Comparison of ENCODE assay signal across 8 cellular contexts in the genomic region with DNA sequence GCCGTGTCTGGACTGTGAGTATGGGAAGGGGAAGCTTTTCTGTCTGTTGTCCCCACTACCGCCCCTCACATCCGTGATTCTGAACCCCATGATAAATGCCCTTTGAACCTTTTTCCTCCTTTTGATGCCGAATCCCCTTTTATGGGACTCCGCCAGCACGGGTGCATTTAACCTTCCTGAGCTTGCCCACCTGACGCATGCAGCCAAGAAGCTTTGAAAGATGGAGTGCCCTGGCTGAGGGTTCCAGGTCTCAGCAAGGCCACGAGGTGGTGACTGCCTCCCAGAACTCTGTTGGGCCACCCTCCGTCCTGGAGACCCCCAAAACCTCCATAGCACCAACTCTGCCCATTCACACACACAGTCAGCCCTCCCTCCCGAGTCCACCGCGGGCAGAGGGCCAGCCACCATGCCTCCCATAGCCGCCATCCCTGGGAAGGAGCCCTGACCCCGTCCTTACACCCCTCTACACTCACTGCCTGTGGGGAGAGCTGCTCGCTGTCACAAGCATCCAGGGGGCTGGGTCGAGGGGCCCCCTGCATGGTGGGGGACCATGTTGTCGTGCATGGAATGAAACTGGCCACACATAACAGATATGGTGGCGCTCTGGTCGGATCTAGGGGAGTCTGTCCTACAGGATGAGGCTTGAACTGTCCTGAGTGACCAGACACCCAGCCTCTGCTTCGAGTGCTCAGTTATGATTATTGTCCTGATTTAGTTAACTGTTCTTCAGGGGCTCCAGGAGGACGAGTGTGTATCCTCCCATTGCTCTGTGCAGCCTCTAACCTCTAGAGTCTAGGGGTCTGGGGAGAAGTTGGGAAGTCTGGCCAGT. TPM values are rescaled to one million over a fixed set of nuclear protein-coding genes. Genes with fewer than 3 reads are reported as not detected.
DNase-seq lines count a peak whose midpoint lies in the region; ATAC-seq, FAIRE-seq and TF ChIP-seq lines count a peak whose summit lies in the region.

No MANE protein-coding gene starts in this region.

- no peak for DNase-seq in T-helper 2 cell treated with Interferon-gamma antibody and Interleukin-4, amounts not matched to agents 5 μg/mL and 100 μg/mL, for 36 hours (ENCODE audit: low spot score)
- DNase-seq in T-helper 2 cell = no peak
- DNase-seq in activated naive CD4-positive, alpha-beta T cell treated with anti-CD3 and anti-CD28 coated beads, Interleukin-2, amount 50 U/mL, for 72 hours (ENCODE audit: low spot score in 2 of 2) = no peak
- DNase-seq in kidney = peak; percentile 69
- DNase-seq in stimulated activated CD4-positive, alpha-beta T cell treated with anti-CD3 and anti-CD28 coated beads, Interleukin-2, amount 100 ng/mL, for 48 hours = no peak
- DNase-seq in GDM1 (lab: John Stamatoyannopoulos, UW) = no peak
- DNase-seq in NCI-H1436 (lab: John Stamatoyannopoulos, UW) = no peak

- peaks cover 24% of the 10 kb centered on the region for H3K4me1 Mint-ChIP-seq in T-helper 2 cell treated with Interferon-gamma antibody and Interleukin-4, amounts not matched to agents 5 μg/mL and 100 μg/mL, for 36 hours (ENCODE audit: low read depth)

- TF ChIP-seq CTCF in kidney (IDR thresholded peaks at IDR 0.05; ENCODE audit: borderline replicate concordance, extremely low read depth, insufficient read depth) = no peak

- no peaks in the 10 kb centered on the region for H3K9me3 ChIP-seq in kidney (ENCODE audit: control insufficient read depth in 1 of 2, low read length in 2 of 2)
- H3K9me3 ChIP-seq in thymus (ENCODE audit: control insufficient read depth) = no peaks in the 10 kb centered on the region

- H3K27ac ChIP-seq in kidney (ENCODE audit: low read depth in 2 of 2, low read length in 2 of 2) = peak overlapping the region in 1 of 2 donors; percentile 96
- peak overlapping the region; percentile 71 for H3K27ac ChIP-seq in thymus (ENCODE audit: low read depth)

- FAIRE-seq in kidney (lab: Jason Lieb, UNC) = no peak

- peaks cover 10% of the 10 kb centered on the region for H3K9me3 Mint-ChIP-seq in T-helper 2 cell treated with Interferon-gamma antibody and Interleukin-4, amounts not matched to agents 5 μg/mL and 100 μg/mL, for 36 hours
- H3K9me3 Mint-ChIP-seq in activated naive CD4-positive, alpha-beta T cell treated with anti-CD3 and anti-CD28 coated beads, Interleukin-2, amount 50 U/mL, for 72 hours = peaks cover 7 to 9% of the 10 kb centered on the region in 2 donors

- peak overlapping the region; percentile 86 for H3K4me3 Mint-ChIP-seq in T-helper 2 cell treated with Interferon-gamma antibody and Interleukin-4, amounts not matched to agents 5 μg/mL and 100 μg/mL, for 36 hours

- H3K9ac ChIP-seq in kidney (ENCODE audit: low read length in 2 of 2) = peak overlapping the region; percentile 92 to 98

- peak overlapping the region; percentile 71 to 89 for H3K4me3 ChIP-seq in kidney (ENCODE audit: low read length in 2 of 2)
- peak overlapping the region; percentile 74 for H3K4me3 ChIP-seq in thymus (ENCODE audit: low read length)

- no peaks in the 10 kb centered on the region for H3K27me3 ChIP-seq in thymus (ENCODE audit: control insufficient read depth, insufficient read depth)

- 83% methylated on average over 21 of the region's 21 CpGs for WGBS in thymus

- H3K36me3 ChIP-seq in kidney (ENCODE audit: control insufficient read depth in 1 of 2, insufficient read depth in 2 of 2, low read length in 2 of 2) = no peaks in the 10 kb centered on the region
- H3K36me3 ChIP-seq in thymus (ENCODE audit: control insufficient read depth, insufficient read depth) = no peaks in the 10 kb centered on the region

- ATAC-seq in activated naive CD4-positive, alpha-beta T cell treated with anti-CD3 and anti-CD28 coated beads, Interleukin-2, amount 50 U/mL, for 72 hours = peak in 1 of 2 donors; percentile 12

- no peaks in the 10 kb centered on the region for H3K27me3 Mint-ChIP-seq in T-helper 2 cell treated with Interferon-gamma antibody and Interleukin-4, amounts not matched to agents 5 μg/mL and 100 μg/mL, for 36 hours (ENCODE audit: low read depth)

- intact Hi-C loops in kidney (cut with DNase I) = no loop called here

- H3K36me3 Mint-ChIP-seq in T-helper 2 cell treated with Interferon-gamma antibody and Interleukin-4, amounts not matched to agents 5 μg/mL and 100 μg/mL, for 36 hours (ENCODE audit: low read depth) = peaks cover 20% of the 10 kb centered on the region
- peaks cover 27 to 43% of the 10 kb centered on the region in 2 donors for H3K36me3 Mint-ChIP-seq in activated naive CD4-positive, alpha-beta T cell treated with anti-CD3 and anti-CD28 coated beads, Interleukin-2, amount 50 U/mL, for 72 hours

- H3K4me1 ChIP-seq in kidney (ENCODE audit: control insufficient read depth in 1 of 2, insufficient read depth in 1 of 2, low read depth in 1 of 2, low read length in 2 of 2) = peaks cover 11 to 21% of the 10 kb centered on the region in 2 donors
- peaks cover 25% of the 10 kb centered on the region for H3K4me1 ChIP-seq in thymus (ENCODE audit: control insufficient read depth, insufficient read depth, low read length)

- peak overlapping the region; percentile 88 for H3K27ac Mint-ChIP-seq in T-helper 2 cell treated with Interferon-gamma antibody and Interleukin-4, amounts not matched to agents 5 μg/mL and 100 μg/mL, for 36 hours
- H3K27ac Mint-ChIP-seq in activated naive CD4-positive, alpha-beta T cell treated with anti-CD3 and anti-CD28 coated beads, Interleukin-2, amount 50 U/mL, for 72 hours = peak overlapping the region; percentile 92 to 95

RNA-seq across cellular contexts. Expression of a gene that starts 0.8 kb away (rescaled TPM):
- 100 to 1,000 TPM in 1 of 2 donors, 10 to 100 TPM in 1; 39.7 to 113 TPM for total RNA-seq in activated naive CD4-positive, alpha-beta T cell treated with anti-CD3 and anti-CD28 coated beads, Interleukin-2, amount 50 U/mL, for 72 hours
- total RNA-seq in kidney = 118 TPM
- polyA plus RNA-seq in kidney (ENCODE audit: insufficient read depth, low read depth, low replicate concordance) (244 TPM), thymus (74.5 TPM)

RNA-seq across cellular contexts. Expression of a gene that starts 0.9 kb away (rescaled TPM):
- 10 to 100 TPM in 1 of 2 donors, 1 to 10 TPM in 1; 4.6 to 33.0 TPM for total RNA-seq in activated naive CD4-positive, alpha-beta T cell treated with anti-CD3 and anti-CD28 coated beads, Interleukin-2, amount 50 U/mL, for 72 hours
- 28.6 TPM for total RNA-seq in kidney
- 50.6 TPM for polyA plus RNA-seq in kidney (ENCODE audit: insufficient read depth, low read depth, low replicate concordance)
- 24.2 TPM for polyA plus RNA-seq in thymus
